Comparison of ENCODE assay signal across 20 cellular contexts in the genomic region with DNA sequence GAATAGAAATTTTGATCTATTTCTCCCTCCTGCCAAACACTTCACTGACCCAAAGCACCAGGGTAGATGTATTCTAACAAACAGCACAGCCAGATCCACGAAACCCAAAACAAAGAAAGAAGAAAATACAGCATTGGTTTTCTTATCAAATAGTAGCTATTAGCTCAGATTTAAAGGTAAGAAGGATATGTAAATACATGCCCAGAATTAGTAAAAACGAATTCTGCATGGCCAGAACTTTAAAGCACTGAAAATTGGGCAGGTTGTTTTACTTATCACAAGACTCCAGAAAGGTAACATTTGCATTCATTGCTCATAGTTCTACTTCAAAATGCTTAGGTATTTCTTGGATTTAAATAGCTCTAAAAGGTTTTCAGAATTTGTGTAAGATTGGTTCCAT. TPM values are rescaled to one million over a fixed set of nuclear protein-coding genes. Genes with fewer than 3 reads are reported as not detected.
DNase-seq lines count a peak whose midpoint lies in the region; ATAC-seq and TF ChIP-seq lines count a peak whose summit lies in the region.
"Had no signal": no experiment of that assay in that cellular context is flagged by ENCODE, and none has a peak within 500 bp of the region (broad histone marks: within the 10 kb centered on the region; RNA-seq: fewer than 3 reads in every experiment).

No MANE protein-coding gene starts in this region.

- TF ChIP-seq CTCF in VCaP (conservative IDR thresholded peaks at IDR 0.05) (no peak), glutamatergic neuron (IDR thresholded peaks at IDR 0.05; ENCODE audit: partially characterized antibody, unreplicated experiment) (no peak), nephron progenitor cell (IDR thresholded peaks at IDR 0.05) (no peak)

- no peak for ATAC-seq in naive thymus-derived CD8-positive, alpha-beta T cell
- ATAC-seq: A549; CD8-positive, alpha-beta T cell had no signal

- peak; percentile 100 for DNase-seq in NCI-H510A treated with DMSO at 0.1 percent for 48 hours (lab: John Stamatoyannopoulos, UW)
- DNase-seq in NCI-H510A (lab: John Stamatoyannopoulos, UW) = no peak
- DNase-seq in glutamatergic neuron = no peak
- DNase-seq in nephron progenitor cell = no peak
- DNase-seq in naive thymus-derived CD8-positive, alpha-beta T cell = no peak
- no peak for DNase-seq in cortex of kidney (lab: John Stamatoyannopoulos, UW)
- no peak for DNase-seq in NCI-H748 (lab: John Stamatoyannopoulos, UW; ENCODE audit: unreplicated experiment)
- DNase-seq: AML-193; Caco-2; Calu3; CD4-positive, alpha-beta T cell; CD8-positive, alpha-beta T cell; DMS79 treated with DMSO at 0.1 percent for 48 hours; GF-D8 had no signal

- H3K4me1 Mint-ChIP-seq in glutamatergic neuron (ENCODE audit: low read depth, unreplicated experiment) (peaks cover 12% of the 10 kb centered on the region), nephron progenitor cell (peaks cover 6% of the 10 kb centered on the region)
- peaks cover 0 to 10% (median 4%) of the 10 kb centered on the region in 4 donors for H3K4me1 Mint-ChIP-seq in naive thymus-derived CD8-positive, alpha-beta T cell

- H3K4me3 Mint-ChIP-seq in glutamatergic neuron (ENCODE audit: unreplicated experiment) (no peak overlapping the region), nephron progenitor cell (no peak overlapping the region)
- H3K4me3 Mint-ChIP-seq in naive thymus-derived CD8-positive, alpha-beta T cell = no peak overlapping the region
- H3K4me3 Mint-ChIP-seq: B cell; CD4-positive, alpha-beta T cell; CD8-positive, alpha-beta T cell had no signal

- H3K27ac Mint-ChIP-seq in glutamatergic neuron (ENCODE audit: unreplicated experiment) (peak overlapping the region; percentile 67), nephron progenitor cell (peak overlapping the region; percentile 80)
- H3K27ac Mint-ChIP-seq in naive thymus-derived CD8-positive, alpha-beta T cell = peak overlapping the region in 1 of 10 donors; percentile 8
- H3K27ac Mint-ChIP-seq: B cell; CD4-positive, alpha-beta T cell; CD8-positive, alpha-beta T cell had no signal

- H3K27me3 Mint-ChIP-seq in glutamatergic neuron (ENCODE audit: unreplicated experiment) = peaks cover 1% of the 10 kb centered on the region
- H3K27me3 Mint-ChIP-seq in nephron progenitor cell (ENCODE audit: low read depth, poor library complexity) = no peaks in the 10 kb centered on the region
- no peaks in the 10 kb centered on the region for H3K27me3 Mint-ChIP-seq in naive thymus-derived CD8-positive, alpha-beta T cell
- H3K27me3 Mint-ChIP-seq: B cell; CD4-positive, alpha-beta T cell had no signal

- H3K36me3 Mint-ChIP-seq in glutamatergic neuron (ENCODE audit: unreplicated experiment) (no peaks in the 10 kb centered on the region), nephron progenitor cell (ENCODE audit: low read depth) (peaks cover 59% of the 10 kb centered on the region)
- H3K36me3 Mint-ChIP-seq in naive thymus-derived CD8-positive, alpha-beta T cell = peaks cover 0 to 51% (median 9%) of the 10 kb centered on the region in 3 donors

- H3K9me3 Mint-ChIP-seq in glutamatergic neuron (ENCODE audit: unreplicated experiment) (no peaks in the 10 kb centered on the region), nephron progenitor cell (peaks cover 7% of the 10 kb centered on the region)
- H3K9me3 Mint-ChIP-seq in naive thymus-derived CD8-positive, alpha-beta T cell = no peaks in the 10 kb centered on the region
- H3K9me3 Mint-ChIP-seq: CD4-positive, alpha-beta T cell; CD8-positive, alpha-beta T cell had no signal

- POLR2A ChIA-PET in naive thymus-derived CD8-positive, alpha-beta T cell (lab: Charles Lee) = no interaction called here

- H3K27ac ChIP-seq in VCaP = peak overlapping the region; percentile 91
- H3K27ac ChIP-seq: 22Rv1; A549; BLaER1 treated with 17β-estradiol and CSF1 and Interleukin-3, amounts not matched to agents 10 nM and 100 nM; C4-2B had no signal

RNA-seq across cellular contexts. Expression of gene TRIT1, which starts 25.8 kb away (rescaled TPM):
- total RNA-seq in glutamatergic neuron (ENCODE audit: unreplicated experiment) = 35.5 TPM
- 10 to 100 TPM; 22.0 to 25.9 TPM for total RNA-seq in naive thymus-derived CD8-positive, alpha-beta T cell
- polyA plus RNA-seq in naive thymus-derived CD8-positive, alpha-beta T cell = 10 to 100 TPM in 2 of 3 donors, 1 to 10 TPM in 1; 9.5 to 13.0 (median 10.5) TPM

RNA-seq across cellular contexts. Expression of gene MYCL, which starts 44.2 kb away (rescaled TPM):
- total RNA-seq in glutamatergic neuron (ENCODE audit: unreplicated experiment) = 97.7 TPM
- total RNA-seq in naive thymus-derived CD8-positive, alpha-beta T cell = not detected
- not detected for polyA plus RNA-seq in naive thymus-derived CD8-positive, alpha-beta T cell

Comparison
In these comparisons a context has a peak if more than half of its experiments do, and no peak if none do; other contexts are left out.
1. RNA of gene MYCL, which starts 44.2 kb away (total RNA-seq): 97.7 TPM in glutamatergic neuron (single experiment); not detected in naive thymus-derived CD8-positive, alpha-beta T cell; every median in the first group is over 10 times any median in the second.